ENCODE assay signal across 8 cellular contexts in the genomic region with DNA sequence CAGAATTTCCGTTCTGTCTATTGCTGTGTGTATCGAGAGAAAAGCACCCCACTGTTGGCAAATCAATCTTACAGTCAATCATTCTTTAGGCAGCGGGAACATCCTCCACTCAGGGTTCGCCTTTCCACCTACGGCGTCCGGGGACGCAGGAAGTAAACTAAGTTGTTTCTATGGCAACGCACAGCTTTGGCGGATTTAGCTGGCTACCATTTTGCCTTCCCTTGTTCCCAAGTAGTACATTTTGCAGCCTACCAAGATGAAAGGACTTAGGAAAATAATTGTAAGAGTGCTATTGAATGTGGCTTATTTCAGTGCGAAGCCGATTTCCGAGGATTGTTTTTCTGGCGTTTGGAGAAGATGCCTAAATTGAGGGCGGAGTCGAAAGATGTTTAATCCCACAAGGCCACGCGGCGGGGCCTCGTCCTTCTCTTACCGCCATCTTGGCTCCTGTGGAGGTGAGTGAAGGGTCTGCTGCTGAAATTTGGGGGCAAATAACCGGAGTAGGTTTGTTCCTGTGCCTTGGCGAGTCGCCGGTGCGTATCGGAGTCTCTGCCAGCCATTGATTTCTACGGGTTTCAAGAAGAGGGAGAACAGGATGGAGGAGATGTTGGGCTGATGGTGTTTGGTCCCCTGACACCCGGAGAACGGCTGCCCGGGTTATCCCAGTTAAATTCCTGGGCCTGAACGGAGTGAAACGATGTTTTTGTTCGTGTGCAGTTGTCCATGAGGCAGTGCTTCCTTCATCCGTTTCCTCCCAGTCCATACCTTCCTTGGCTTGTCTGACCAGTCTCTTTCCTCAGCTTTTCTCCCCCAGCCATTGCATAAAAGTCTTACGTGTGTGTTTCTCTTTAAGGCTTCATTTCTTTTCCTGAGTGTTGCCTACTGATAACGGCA. TPM values are rescaled to one million over a fixed set of nuclear protein-coding genes. Genes with fewer than 3 reads are reported as not detected.
A peak's percentile ranks its signal among the peaks of the same experiment; 100 is the strongest.
DNase-seq lines count a peak whose midpoint lies in the region; ATAC-seq and TF ChIP-seq lines count a peak whose summit lies in the region.

TSS of gene RPL35A (plus strand) at position 424 of the 894 bp plus-strand sequence. CDS start 778 bp downstream, outside the sequence.

- peaks cover 0 to 2% of the 10 kb centered on the region in 2 donors for H3K4me1 ChIP-seq in esophagus (ENCODE audit: control insufficient read depth in 2 of 2, insufficient read depth in 2 of 2, low read length in 1 of 2)
- H3K4me1 ChIP-seq in mucosa of stomach (ENCODE audit: control insufficient read depth, insufficient read depth, low read length), result peaks cover 19% of the 10 kb centered on the region

- H3K27ac ChIP-seq in esophagus (ENCODE audit: low read depth in 2 of 2, low read length in 1 of 2), result peak within 1 kb of the TSS; percentile 73 to 94

- in situ Hi-C loops in KBM-7 (cut with MboI; ENCODE audit: low pct_unique_long_range_greater_than_20kb, low sequenced_read_pairs), result no loop called here

- H3K27me3 ChIP-seq in esophagus (ENCODE audit: control insufficient read depth in 1 of 2, insufficient read depth in 2 of 2, low read length in 2 of 2) (no peaks in the 10 kb centered on the region), mucosa of stomach (ENCODE audit: control insufficient read depth, insufficient read depth, low read length) (no peaks in the 10 kb centered on the region)

- H3K4me3 Mint-ChIP-seq in activated T-cell treated with anti-CD3 and anti-CD28 coated beads, Interleukin-2, amount 50 U/mL, for 24 hours, result peak within 1 kb of the TSS; percentile 99

- H3K9me3 Mint-ChIP-seq in activated T-cell treated with anti-CD3 and anti-CD28 coated beads, Interleukin-2, amount 50 U/mL, for 24 hours, result no peaks in the 10 kb centered on the region

- H3K27me3 Mint-ChIP-seq in activated T-cell treated with anti-CD3 and anti-CD28 coated beads, Interleukin-2, amount 50 U/mL, for 24 hours, result no peaks in the 10 kb centered on the region

- WGBS in esophagus, 2 donors, result 0 to 1% methylated on average over 37 of the region's 37 CpGs

- ATAC-seq in GM21717 (IDR thresholded peaks at IDR 0.05; ENCODE audit: unreplicated experiment), result peak; percentile 83

- H3K4me1 Mint-ChIP-seq in activated T-cell treated with anti-CD3 and anti-CD28 coated beads, Interleukin-2, amount 50 U/mL, for 24 hours (ENCODE audit: low read depth), result peaks cover 42% of the 10 kb centered on the region

- DNase-seq in DMS153 treated with DMSO at 0.1 percent for 48 hours (lab: John Stamatoyannopoulos, UW; ENCODE audit: unreplicated experiment), result peak; percentile 93
- peak; percentile 97 for DNase-seq in KBM-7
- peak; percentile 88 for DNase-seq in activated T-cell treated with anti-CD3 and anti-CD28 coated beads, Interleukin-2, amount 50 U/mL, for 24 hours
- DNase-seq in stimulated activated CD8-positive, alpha-beta memory T cell treated with anti-CD3 and anti-CD28 coated beads, Interleukin-7, amount 100 ng/mL, for 1 hour (ENCODE audit: low read depth in 2 of 2), result peak; percentile 53 to 69

- H3K9me3 ChIP-seq in esophagus (ENCODE audit: control insufficient read depth in 2 of 2, insufficient read depth in 1 of 2, low read depth in 1 of 2, low read length in 1 of 2) (no peaks in the 10 kb centered on the region), mucosa of stomach (ENCODE audit: control insufficient read depth, low read length) (no peaks in the 10 kb centered on the region)

- peaks cover 53% of the 10 kb centered on the region for H3K36me3 Mint-ChIP-seq in activated T-cell treated with anti-CD3 and anti-CD28 coated beads, Interleukin-2, amount 50 U/mL, for 24 hours (ENCODE audit: low read depth)

- H3K36me3 ChIP-seq in esophagus (ENCODE audit: control insufficient read depth in 2 of 2, insufficient read depth in 2 of 2, low read length in 1 of 2) (peaks cover 5 to 7% of the 10 kb centered on the region in 2 donors), mucosa of stomach (ENCODE audit: control insufficient read depth, insufficient read depth, low read length) (peaks cover 11% of the 10 kb centered on the region)

- H3K4me3 ChIP-seq in esophagus (ENCODE audit: low read depth in 1 of 2, low read length in 2 of 2), result peak within 1 kb of the TSS; percentile 74 to 99
- peak within 1 kb of the TSS; percentile 66 for H3K4me3 ChIP-seq in mucosa of stomach (ENCODE audit: low read length)

- H3K9ac ChIP-seq in mucosa of stomach (ENCODE audit: low read length), result peak within 1 kb of the TSS; percentile 84

- peak within 1 kb of the TSS; percentile 100 for H3K27ac Mint-ChIP-seq in activated T-cell treated with anti-CD3 and anti-CD28 coated beads, Interleukin-2, amount 50 U/mL, for 24 hours

TF ChIP-seq in PFSK-1, 5 proteins besides CTCF, POLR2A, EP300 and RAD21:
- peak; percentile 92 for TF ChIP-seq TAF1 (IDR thresholded peaks at IDR 0.05; ENCODE audit: borderline replicate concordance, insufficient read depth, low read length)
- peak; percentile 97 for TF ChIP-seq POLR2AphosphoS5 (IDR thresholded peaks at IDR 0.05; ENCODE audit: low read depth, low read length)
- TF ChIP-seq FOXP2 (optimal IDR thresholded peaks at IDR 0.05; ENCODE audit: borderline replicate concordance, extremely low read depth, extremely low read length, insufficient read depth), result no peak
- TF ChIP-seq, protein P1, sequence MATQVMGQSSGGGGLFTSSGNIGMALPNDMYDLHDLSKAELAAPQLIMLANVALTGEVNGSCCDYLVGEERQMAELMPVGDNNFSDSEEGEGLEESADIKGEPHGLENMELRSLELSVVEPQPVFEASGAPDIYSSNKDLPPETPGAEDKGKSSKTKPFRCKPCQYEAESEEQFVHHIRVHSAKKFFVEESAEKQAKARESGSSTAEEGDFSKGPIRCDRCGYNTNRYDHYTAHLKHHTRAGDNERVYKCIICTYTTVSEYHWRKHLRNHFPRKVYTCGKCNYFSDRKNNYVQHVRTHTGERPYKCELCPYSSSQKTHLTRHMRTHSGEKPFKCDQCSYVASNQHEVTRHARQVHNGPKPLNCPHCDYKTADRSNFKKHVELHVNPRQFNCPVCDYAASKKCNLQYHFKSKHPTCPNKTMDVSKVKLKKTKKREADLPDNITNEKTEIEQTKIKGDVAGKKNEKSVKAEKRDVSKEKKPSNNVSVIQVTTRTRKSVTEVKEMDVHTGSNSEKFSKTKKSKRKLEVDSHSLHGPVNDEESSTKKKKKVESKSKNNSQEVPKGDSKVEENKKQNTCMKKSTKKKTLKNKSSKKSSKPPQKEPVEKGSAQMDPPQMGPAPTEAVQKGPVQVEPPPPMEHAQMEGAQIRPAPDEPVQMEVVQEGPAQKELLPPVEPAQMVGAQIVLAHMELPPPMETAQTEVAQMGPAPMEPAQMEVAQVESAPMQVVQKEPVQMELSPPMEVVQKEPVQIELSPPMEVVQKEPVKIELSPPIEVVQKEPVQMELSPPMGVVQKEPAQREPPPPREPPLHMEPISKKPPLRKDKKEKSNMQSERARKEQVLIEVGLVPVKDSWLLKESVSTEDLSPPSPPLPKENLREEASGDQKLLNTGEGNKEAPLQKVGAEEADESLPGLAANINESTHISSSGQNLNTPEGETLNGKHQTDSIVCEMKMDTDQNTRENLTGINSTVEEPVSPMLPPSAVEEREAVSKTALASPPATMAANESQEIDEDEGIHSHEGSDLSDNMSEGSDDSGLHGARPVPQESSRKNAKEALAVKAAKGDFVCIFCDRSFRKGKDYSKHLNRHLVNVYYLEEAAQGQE (IDR thresholded peaks at IDR 0.05; ENCODE audit: insufficient read depth in 1 of 2, low read depth in 2 of 2, low read length in 2 of 2), result peak in 1 of 2 experiments; percentile 67; a peak in 1 of 4 replicates
- 0 out of 2 replicates have a peak, but pooled peaks have one; percentile 58 for TF ChIP-seq SIN3A (IDR thresholded peaks at IDR 0.05; ENCODE audit: borderline replicate concordance, insufficient read depth, low read length)

RNA-seq across cellular contexts. Expression of gene RPL35A, which starts in this region (rescaled TPM):
- polyA plus RNA-seq in PFSK-1 (2012; ENCODE audit: insufficient read length, low read depth), result 1,025 TPM
- 1,000 to 10,000 TPM; 1,287 to 1,822 TPM for polyA plus RNA-seq in esophagus

Comparison
In these comparisons a context has a peak if more than half of its experiments do, and no peak if none do; other contexts are left out.
1. Peak in every context shown above with its lines: DNase-seq, ATAC-seq, H3K4me3 ChIP-seq and H3K27ac ChIP-seq.